8 cellular contexts compared by ENCODE assay signal in the genomic region with DNA sequence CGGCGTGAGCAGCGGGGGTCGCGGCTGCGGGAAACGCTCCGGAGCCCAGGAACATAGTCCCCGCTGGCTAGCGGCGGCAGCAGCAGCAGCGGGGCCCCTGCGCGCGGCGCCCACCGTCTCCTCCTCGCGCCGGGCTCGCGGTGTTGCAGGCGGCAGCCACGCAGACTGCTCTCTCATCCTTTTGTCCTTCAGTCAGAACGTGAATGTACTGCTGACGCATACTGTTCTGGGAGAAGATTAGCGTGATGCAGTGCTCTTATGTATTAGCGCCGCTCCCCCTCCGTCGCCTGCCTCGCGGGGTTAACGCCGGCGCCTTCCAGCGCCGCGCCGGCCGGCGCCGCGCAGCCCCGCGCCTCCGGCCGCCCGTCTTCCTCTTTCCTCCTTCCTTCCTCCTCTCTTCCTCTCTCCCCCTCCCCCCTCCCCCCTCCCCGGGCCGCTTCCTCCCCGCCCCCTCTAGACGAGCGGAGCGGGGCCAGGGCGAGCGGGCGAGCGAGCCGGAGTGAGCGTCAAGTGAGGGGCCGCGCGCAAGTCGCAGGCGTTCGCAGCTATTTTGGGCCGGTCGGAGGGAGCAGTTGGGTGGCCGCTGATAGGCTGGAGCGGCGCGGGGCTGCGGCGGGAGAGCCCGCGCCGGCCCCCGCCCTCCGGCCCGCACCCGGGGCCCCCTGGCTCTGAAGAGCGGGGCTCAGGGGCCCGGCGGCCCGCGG. TPM values are rescaled to one million over a fixed set of nuclear protein-coding genes. Genes with fewer than 3 reads are reported as not detected.
DNase-seq lines count a peak whose midpoint lies in the region; ATAC-seq and TF ChIP-seq lines count a peak whose summit lies in the region.

No MANE protein-coding gene starts in this region.

- H3K27me3 ChIP-seq in left lung (peaks cover 0 to 7% of the 10 kb centered on the region in 2 donors), PC-3 (ENCODE audit: low read length) (no peaks in the 10 kb centered on the region)

- H4K20me1 ChIP-seq in PC-3 (ENCODE audit: low read length) = no peaks in the 10 kb centered on the region

- intact Hi-C loops in left lung (cut with DNase I) (no loop called here), PC-3 (cut with micrococcal nuclease) (no loop called here)

- no peaks in the 10 kb centered on the region for H3K79me2 ChIP-seq in PC-3 (ENCODE audit: low read length)

- peak overlapping the region; percentile 48 to 59 for H3K4me3 ChIP-seq in left lung
- H3K4me3 ChIP-seq in PC-3 (ENCODE audit: low read length) = no peak overlapping the region

- H3K27ac ChIP-seq in left lung (peak overlapping the region; percentile 19 to 92), PC-3 (ENCODE audit: low read length) (no peak overlapping the region)

- H3K9ac ChIP-seq in PC-3 (ENCODE audit: low read length) = no peak overlapping the region

- TF ChIP-seq CTCF in left lung (IDR thresholded peaks at IDR 0.05) (peak; percentile 13 to 17), PC-3 (conservative IDR thresholded peaks at IDR 0.05; ENCODE audit: low read depth, low read length) (no peak)

- no peaks in the 10 kb centered on the region for H3K9me2 ChIP-seq in PC-3 (replicated peaks; ENCODE audit: low read length)

- CTCF ChIA-PET in PC-3 (lab: Charles Lee) = no interaction called here

- H3K9me3 ChIP-seq in left lung = no peaks in the 10 kb centered on the region
- no peaks in the 10 kb centered on the region for H3K9me3 ChIP-seq in PC-3 (ENCODE audit: low read length)

- H3K36me3 ChIP-seq in left lung (peaks cover 0 to 11% of the 10 kb centered on the region in 2 donors), PC-3 (ENCODE audit: low read depth, low read length) (0 out of 2 replicates have a peak, but pooled peaks cover 9% of the 10 kb centered on the region)

- H3K4me1 ChIP-seq in left lung (peaks cover 7 to 51% of the 10 kb centered on the region in 2 donors), PC-3 (ENCODE audit: insufficient read depth, low read length) (peaks cover 12% of the 10 kb centered on the region)

- no peak overlapping the region for H2AFZ ChIP-seq in PC-3 (ENCODE audit: low read length)

- BruUV-seq in PC-3 (replicated peaks; lab: Mats Ljungman, UMichigan) = no TSS peak

- DNase-seq in DMS79 (lab: John Stamatoyannopoulos, UW) = peak; percentile 52
- DNase-seq in NCI-H1092 (lab: John Stamatoyannopoulos, UW) = peak; percentile 69
- DNase-seq in activated CD4-positive, alpha-beta T cell treated with anti-CD3 and anti-CD28 coated beads for 48 hours = peak; percentile 75
- DNase-seq in dermis blood vessel endothelial cell = peak; percentile 91
- peak; percentile 48 to 87 for DNase-seq in left lung
- DNase-seq in stimulated activated CD4-positive, alpha-beta T cell treated with anti-CD3 and anti-CD28 coated beads, TNF-alpha, amount 100 ng/mL, for 1 hour (ENCODE audit: low read depth in 3 of 3, low spot score in 1 of 3) = peak in 2 of 3 donors; percentile 16 to 37
- no peak for DNase-seq in PC-3

- no peaks in the 10 kb centered on the region for H3F3A ChIP-seq in PC-3 (ENCODE audit: low read length, unreplicated experiment)

- ATAC-seq in GM21528 (IDR thresholded peaks at IDR 0.05; ENCODE audit: low FRiP score, unreplicated experiment) (peak; percentile 56), left lung (peak; percentile 68), PC-3 (no peak)

- no peak overlapping the region for H3K4me2 ChIP-seq in PC-3 (ENCODE audit: low read length)

- POLR2A ChIA-PET in PC-3 (lab: Charles Lee; ENCODE audit: unreplicated experiment) = no interaction called here

RNA-seq across cellular contexts. Expression of a gene that starts 0.8 kb away (rescaled TPM):
- total RNA-seq in dermis blood vessel endothelial cell = 1.0 and 1.2 TPM in 2 replicates
- 10 to 100 TPM in 1 of 2 donors, 1 to 10 TPM in 1; 5.7 to 24.4 TPM for total RNA-seq in left lung
- 0.26 TPM in 1 of 2 replicates, not detected in the other for total RNA-seq in PC-3 (2014; rRNA removed)
